ENCODE assay signal across 3 cellular contexts in genomic region chr1:1417825-1418463, GRCh38. TPM values are rescaled to one million over a fixed set of nuclear protein-coding genes. Genes with fewer than 3 reads are reported as not detected.
"Had no signal": no experiment of that assay in that cellular context is flagged by ENCODE, and none has a peak within 500 bp of the region (broad histone marks: within the 10 kb centered on the region; RNA-seq: fewer than 3 reads in every experiment).

No MANE protein-coding gene starts in this region.

RNA-seq across cellular contexts. Expression of gene ANKRD65, which starts 3.1 kb away (rescaled TPM):
- total RNA-seq: mononuclear cell; naive thymus-derived CD4-positive, alpha-beta T cell had no signal

RNA-seq across cellular contexts. Expression of gene ATAD3C, which starts 31.5 kb away (rescaled TPM):
- total RNA-seq: frontal cortex had no signal
